ENCODE assay signal across 9 cellular contexts in the genomic region with DNA sequence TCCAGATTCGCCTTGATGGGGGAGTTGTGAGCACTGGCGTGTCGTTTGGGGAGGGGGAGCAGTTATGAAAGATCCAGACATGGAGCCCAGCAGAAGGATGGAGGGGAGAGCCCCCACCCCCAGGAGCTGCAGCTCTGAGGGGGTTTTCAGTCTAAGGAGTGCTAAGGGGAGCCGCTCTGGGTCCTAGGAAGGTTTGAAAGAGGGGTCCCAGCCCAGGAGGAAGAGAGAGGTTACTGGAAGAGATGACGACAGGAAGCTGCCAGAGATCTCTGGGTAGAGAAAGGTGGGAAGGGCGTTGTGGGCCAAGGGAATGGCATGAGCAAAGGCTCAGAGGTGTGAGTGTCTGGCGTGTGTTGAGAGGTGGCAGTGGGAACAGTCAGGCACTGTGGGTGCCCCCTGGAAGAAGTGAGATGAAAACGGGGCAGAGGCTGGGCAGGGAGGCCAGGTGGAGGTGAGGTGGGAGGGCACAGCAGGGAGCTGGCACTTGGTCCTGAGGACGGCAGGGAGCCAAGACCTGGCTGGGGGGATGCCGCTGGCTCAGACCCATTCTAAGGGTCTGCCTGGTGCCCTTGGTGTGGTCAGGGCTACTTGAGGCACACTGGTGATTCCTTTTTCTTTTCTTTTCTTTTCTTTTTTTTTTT. TPM values are rescaled to one million over a fixed set of nuclear protein-coding genes. Genes with fewer than 3 reads are reported as not detected.
DNase-seq lines count a peak whose midpoint lies in the region; ATAC-seq and TF ChIP-seq lines count a peak whose summit lies in the region.
"Had no signal": no experiment of that assay in that cellular context is flagged by ENCODE, and none has a peak within 500 bp of the region (broad histone marks: within the 10 kb centered on the region; RNA-seq: fewer than 3 reads in every experiment).

No MANE protein-coding gene starts in this region.

- WGBS in heart left ventricle, 4 donors: 51 to 58% (median 52%) methylated on average over 10 of the region's 10 CpGs
- no CpG with 5 or more reads among the region's 10 CpGs for WGBS in mesendoderm (ENCODE audit: extremely low coverage, insufficient coverage, low lambda C conversion rate)
- 52 to 55% methylated on average over 9 to 10 of the region's 10 CpGs for WGBS in upper lobe of left lung, 2 donors

- H3K18ac ChIP-seq in mesendoderm (ENCODE audit: low read length): peak overlapping the region; percentile 95

- H3K4me3 ChIP-seq in heart left ventricle (peak overlapping the region; percentile 47 to 81 (median 63)), adipocyte (ENCODE audit: low read length) (peak overlapping the region; percentile 76), mesendoderm (ENCODE audit: low read length) (peak overlapping the region; percentile 43), upper lobe of left lung (peak overlapping the region in 3 of 4 donors; percentile 53 to 61 (median 57)), MG63 (no peak overlapping the region)

- H3K79me1 ChIP-seq in mesendoderm (ENCODE audit: low read length): peaks cover 2% of the 10 kb centered on the region

- H3K23ac ChIP-seq in mesendoderm (ENCODE audit: low read length): no peak overlapping the region

- H3K27ac ChIP-seq in heart left ventricle: peak overlapping the region; percentile 32 to 89 (median 72)
- H3K27ac ChIP-seq in mesendoderm (ENCODE audit: low read depth, low read length): no peak overlapping the region
- peak overlapping the region; percentile 44 to 86 (median 66) for H3K27ac ChIP-seq in upper lobe of left lung

- H3K36me3 ChIP-seq in heart left ventricle (no peaks in the 10 kb centered on the region), adipocyte (ENCODE audit: control insufficient read depth, insufficient read depth, low read length, severe bottlenecking) (no peaks in the 10 kb centered on the region), mesendoderm (ENCODE audit: control insufficient read depth, insufficient read depth, low read length) (no peaks in the 10 kb centered on the region), upper lobe of left lung (no peaks in the 10 kb centered on the region), MG63 (no peaks in the 10 kb centered on the region)

- H4K8ac ChIP-seq in mesendoderm (ENCODE audit: low read depth, low read length): no peak overlapping the region

- intact Hi-C loops in heart left ventricle (cut with DNase I): no loop called here
- intact Hi-C loops in left cardiac atrium (cut with DNase I): no loop called here

- H2BK5ac ChIP-seq in mesendoderm (ENCODE audit: low read length): no peak overlapping the region

- peak overlapping the region; percentile 57 for H2AK5ac ChIP-seq in mesendoderm (ENCODE audit: low read length)

- H2BK15ac ChIP-seq in mesendoderm (replicated peaks; ENCODE audit: low read depth): no peak overlapping the region

- no peak for TF ChIP-seq POLR2A in heart left ventricle (IDR thresholded peaks at IDR 0.05)
- no peak for TF ChIP-seq POLR2A in upper lobe of left lung (IDR thresholded peaks at IDR 0.05)

- DNase-seq in heart left ventricle (no peak), left cardiac atrium (no peak), adipocyte (ENCODE audit: low read depth) (no peak), mesendoderm (no peak), upper lobe of left lung (no peak), MG63 (no peak), NCI-H1436 (lab: John Stamatoyannopoulos, UW) (no peak), UCSD-AML1 (lab: John Stamatoyannopoulos, UW; ENCODE audit: unreplicated experiment) (no peak)
- DNase-seq: HCEC 1CT had no signal

- no peaks in the 10 kb centered on the region for H3K9me3 ChIP-seq in heart left ventricle
- no peaks in the 10 kb centered on the region for H3K9me3 ChIP-seq in adipocyte (ENCODE audit: control insufficient read depth, low read length)
- no peaks in the 10 kb centered on the region for H3K9me3 ChIP-seq in upper lobe of left lung
- H3K9me3 ChIP-seq in MG63: no peaks in the 10 kb centered on the region

- H3K79me2 ChIP-seq in mesendoderm (ENCODE audit: control insufficient read depth, insufficient read depth, low read length): peaks cover 1% of the 10 kb centered on the region

- H3K4ac ChIP-seq in mesendoderm (ENCODE audit: low read depth, low read length): no peak overlapping the region

- H4K5ac ChIP-seq in mesendoderm (ENCODE audit: low read length): no peak overlapping the region

- TF ChIP-seq EP300 in upper lobe of left lung (IDR thresholded peaks at IDR 0.05): no peak

- H3K4me1 ChIP-seq in heart left ventricle: peaks cover 0 to 44% (median 21%) of the 10 kb centered on the region in 12 donors
- peaks cover 29% of the 10 kb centered on the region for H3K4me1 ChIP-seq in adipocyte (ENCODE audit: control insufficient read depth, insufficient read depth, low read length)
- peaks cover 10% of the 10 kb centered on the region for H3K4me1 ChIP-seq in mesendoderm (ENCODE audit: control insufficient read depth, low read depth, low read length)
- H3K4me1 ChIP-seq in upper lobe of left lung: peaks cover 14 to 49% (median 17%) of the 10 kb centered on the region in 4 donors

- peak overlapping the region; percentile 90 for H3K56ac ChIP-seq in mesendoderm (ENCODE audit: low read length)

- ATAC-seq in heart left ventricle (no peak), left cardiac atrium (no peak), upper lobe of left lung (ENCODE audit: low FRiP score in 2 of 2) (no peak)

- TF ChIP-seq CTCF in heart left ventricle (IDR thresholded peaks at IDR 0.05) (no peak), upper lobe of left lung (IDR thresholded peaks at IDR 0.05) (no peak)

- no peak overlapping the region for H2BK120ac ChIP-seq in mesendoderm (ENCODE audit: low read depth, low read length)

- peak overlapping the region; percentile 69 for H3K9ac ChIP-seq in adipocyte (ENCODE audit: low read length)
- H3K9ac ChIP-seq in mesendoderm (ENCODE audit: low read length): peak overlapping the region; percentile 71

- H3K27me3 ChIP-seq in heart left ventricle (peaks cover 0 to 25% (median 6%) of the 10 kb centered on the region in 9 donors), adipocyte (replicated peaks; ENCODE audit: control insufficient read depth, insufficient read depth, low read length) (peaks cover 13% of the 10 kb centered on the region), mesendoderm (ENCODE audit: insufficient read depth, low read length, poor library complexity) (no peaks in the 10 kb centered on the region), upper lobe of left lung (peaks cover 0 to 22% (median 10%) of the 10 kb centered on the region in 4 donors), MG63 (peaks cover 7% of the 10 kb centered on the region)

- H3K4me2 ChIP-seq in mesendoderm (ENCODE audit: low read length): peak overlapping the region; percentile 61

RNA-seq across cellular contexts. Expression of gene MGAT3, which starts 1.8 kb away (rescaled TPM):
- total RNA-seq in heart left ventricle (1 to 10 TPM; 3.4 to 9.9 (median 4.7) TPM), left cardiac atrium (10 to 100 TPM; 11.6 to 13.7 TPM), upper lobe of left lung (10 to 100 TPM in 5 of 6 donors, 1 to 10 TPM in 1; 5.2 to 45.0 (median 26.0) TPM)
- polyA plus RNA-seq in heart left ventricle: 1 to 10 TPM; 2.2 to 2.6 TPM
- polyA plus RNA-seq in mesendoderm (2013, experiment 1 of 2): 2.4 TPM
- 2.4 TPM for polyA plus RNA-seq in mesendoderm (2013, experiment 2 of 2)
- 0.20 TPM in 1 of 2 replicates, not detected in the other for total RNA-seq in MG63 (2014; rRNA removed; shearing (Covaris generic); ENCODE audit: low replicate concordance)

RNA-seq across cellular contexts. Expression of gene MIEF1, which starts 43.5 kb away (rescaled TPM):
- total RNA-seq in heart left ventricle (10 to 100 TPM; 15.4 to 25.2 (median 18.7) TPM), left cardiac atrium (10 to 100 TPM; 18.1 to 29.0 TPM), upper lobe of left lung (10 to 100 TPM; 10.5 to 35.3 (median 25.6) TPM)
- polyA plus RNA-seq in heart left ventricle: 10 to 100 TPM in 1 of 2 donors, 1 to 10 TPM in 1; 6.5 to 22.3 TPM
- polyA plus RNA-seq in mesendoderm (2013, experiment 1 of 2): 28.6 TPM
- polyA plus RNA-seq in mesendoderm (2013, experiment 2 of 2): 28.4 TPM
- total RNA-seq in MG63 (2014; rRNA removed; shearing (Covaris generic); ENCODE audit: low replicate concordance): 32.3 and 32.7 TPM in 2 replicates

RNA-seq across cellular contexts. Expression of gene TAB1, which starts 59.0 kb away (rescaled TPM):
- total RNA-seq in heart left ventricle: 10 to 100 TPM; 14.5 to 21.7 (median 17.4) TPM
- polyA plus RNA-seq in heart left ventricle: 10 to 100 TPM; 17.8 to 18.1 TPM
- total RNA-seq in left cardiac atrium: 10 to 100 TPM; 14.1 to 16.8 TPM
- polyA plus RNA-seq in mesendoderm (2013, experiment 1 of 2): 13.1 TPM
- 12.1 TPM for polyA plus RNA-seq in mesendoderm (2013, experiment 2 of 2)
- 10 to 100 TPM; 15.4 to 34.6 (median 25.9) TPM for total RNA-seq in upper lobe of left lung
- 24.1 and 32.9 TPM in 2 replicates for total RNA-seq in MG63 (2014; rRNA removed; shearing (Covaris generic); ENCODE audit: low replicate concordance)
